ENCODE assay signal across 13 cellular contexts in the genomic region with DNA sequence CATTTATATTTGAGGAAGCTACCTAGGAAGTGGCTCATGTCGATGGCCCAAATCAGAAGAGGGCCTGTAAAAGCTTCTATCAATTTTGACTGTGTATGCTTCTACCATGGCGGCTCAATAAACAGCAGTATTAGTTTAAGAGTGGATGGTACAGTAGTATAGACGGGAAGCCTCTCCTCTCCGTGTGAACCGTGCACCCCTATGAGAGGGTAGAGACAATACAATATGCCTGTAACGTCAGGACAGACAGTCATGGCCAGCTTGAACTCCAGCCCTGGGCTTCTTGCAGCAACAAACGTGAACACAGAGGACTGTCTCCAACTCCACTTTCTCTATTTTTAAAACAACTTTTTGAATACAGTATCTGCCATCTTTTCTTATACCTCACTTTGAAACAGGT. TPM values are rescaled to one million over a fixed set of nuclear protein-coding genes. Genes with fewer than 3 reads are reported as not detected.
A peak's percentile ranks its signal among the peaks of the same experiment; 100 is the strongest.
DNase-seq lines count a peak whose midpoint lies in the region; ATAC-seq and TF ChIP-seq lines count a peak whose summit lies in the region.
"Had no signal": no experiment of that assay in that cellular context is flagged by ENCODE, and none has a peak within 500 bp of the region (broad histone marks: within the 10 kb centered on the region; RNA-seq: fewer than 3 reads in every experiment).

No MANE protein-coding gene starts in this region.

- H3K9me2 ChIP-seq in SU-DHL-6 (replicated peaks; ENCODE audit: insufficient read depth, low read length) = no peaks in the 10 kb centered on the region

- H3K27me3 ChIP-seq in SU-DHL-6 (ENCODE audit: low read length) (no peaks in the 10 kb centered on the region), endodermal cell (ENCODE audit: control insufficient read depth, insufficient read depth, low read length, poor library complexity, severe bottlenecking) (peaks cover 6% of the 10 kb centered on the region), upper lobe of left lung (no peaks in the 10 kb centered on the region)

- H3K79me2 ChIP-seq in SU-DHL-6 (ENCODE audit: insufficient read depth, low read length) = peaks cover 100% of the 10 kb centered on the region

- H3K9me3 ChIP-seq in SU-DHL-6 (ENCODE audit: insufficient read depth, low read length) (no peaks in the 10 kb centered on the region), endodermal cell (ENCODE audit: control insufficient read depth, low read length) (no peaks in the 10 kb centered on the region), upper lobe of left lung (no peaks in the 10 kb centered on the region)
- H3K9me3 ChIP-seq: tibial nerve had no signal

- TF ChIP-seq POLR2A in upper lobe of left lung (IDR thresholded peaks at IDR 0.05) = no peak

- WGBS in endodermal cell (ENCODE audit: insufficient coverage in 1 of 2, insufficient read length in 1 of 2), 2 experiments = 79 to 83% methylated on average over 7 of the region's 7 CpGs
- WGBS in upper lobe of left lung, 2 donors = 46 to 51% methylated on average over 7 of the region's 7 CpGs

- H3K27me3 Mint-ChIP-seq in activated T-cell treated with anti-CD3 and anti-CD28 coated beads, Interleukin-2, amount 50 U/mL, for 24 hours = no peaks in the 10 kb centered on the region
- peaks cover 5% of the 10 kb centered on the region for H3K27me3 Mint-ChIP-seq in endodermal cell (ENCODE audit: insufficient read depth)

- H3K36me3 Mint-ChIP-seq in activated T-cell treated with anti-CD3 and anti-CD28 coated beads, Interleukin-2, amount 50 U/mL, for 24 hours (ENCODE audit: low read depth) = peaks cover 96% of the 10 kb centered on the region
- no peaks in the 10 kb centered on the region for H3K36me3 Mint-ChIP-seq in endodermal cell (ENCODE audit: low read depth)

- H3F3A ChIP-seq in SU-DHL-6 (ENCODE audit: insufficient read depth) = peaks cover 72% of the 10 kb centered on the region

- DNase-seq in activated T-cell treated with anti-CD3 and anti-CD28 coated beads, Interleukin-2, amount 50 U/mL, for 24 hours = no peak
- no peak for DNase-seq in activated T-cell treated with anti-CD3 and anti-CD28 coated beads, Interleukin-2, amount 50 U/mL, for 1 hour
- no peak for DNase-seq in endodermal cell
- DNase-seq in upper lobe of left lung = no peak
- DNase-seq in NCI-H146 treated with DMSO at 0.1 percent for 48 hours (lab: John Stamatoyannopoulos, UW; ENCODE audit: unreplicated experiment) = no peak
- DNase-seq: DMS79 treated with DMSO at 0.1 percent for 48 hours, NCI-H1417 had no signal

- TF ChIP-seq CTCF in SU-DHL-6 (IDR thresholded peaks at IDR 0.05; ENCODE audit: insufficient read depth, low read length, poor library complexity, severe bottlenecking) (no peak), endodermal cell (conservative IDR thresholded peaks at IDR 0.05) (no peak), upper lobe of left lung (IDR thresholded peaks at IDR 0.05) (no peak)

- no peaks in the 10 kb centered on the region for H3K9me3 Mint-ChIP-seq in activated T-cell treated with anti-CD3 and anti-CD28 coated beads, Interleukin-2, amount 50 U/mL, for 24 hours
- no peaks in the 10 kb centered on the region for H3K9me3 Mint-ChIP-seq in endodermal cell

- H3K9ac ChIP-seq in SU-DHL-6 (ENCODE audit: low read length) = peak overlapping the region; percentile 72
- H3K9ac ChIP-seq in endodermal cell (ENCODE audit: extremely low read depth, low read length, poor library complexity, severe bottlenecking) = peak overlapping the region; percentile 4

- peaks cover 61% of the 10 kb centered on the region for H3K4me1 Mint-ChIP-seq in activated T-cell treated with anti-CD3 and anti-CD28 coated beads, Interleukin-2, amount 50 U/mL, for 24 hours (ENCODE audit: low read depth)
- H3K4me1 Mint-ChIP-seq in endodermal cell = peaks cover 19% of the 10 kb centered on the region

- H3K4me1 ChIP-seq in endodermal cell (ENCODE audit: control insufficient read depth, insufficient read depth, low read length) (peaks cover 5% of the 10 kb centered on the region), upper lobe of left lung (peaks cover 0 to 17% (median 15%) of the 10 kb centered on the region in 4 donors)
- H3K4me1 ChIP-seq: tibial nerve had no signal

- ATAC-seq in upper lobe of left lung (ENCODE audit: low FRiP score in 2 of 2) (no peak), HG03432 (IDR thresholded peaks at IDR 0.05; ENCODE audit: unreplicated experiment) (no peak), HG02798 (IDR thresholded peaks at IDR 0.05; ENCODE audit: poor library complexity, unreplicated experiment) (no peak)

- no peak for TF ChIP-seq EP300 in upper lobe of left lung (IDR thresholded peaks at IDR 0.05)

- H3K27ac Mint-ChIP-seq in activated T-cell treated with anti-CD3 and anti-CD28 coated beads, Interleukin-2, amount 50 U/mL, for 24 hours = peak overlapping the region; percentile 96
- H3K27ac Mint-ChIP-seq in endodermal cell = no peak overlapping the region

- peak overlapping the region; percentile 93 for H3K27ac ChIP-seq in SU-DHL-6 (ENCODE audit: low read depth, low read length)
- H3K27ac ChIP-seq in endodermal cell (ENCODE audit: low read depth, low read length) = no peak overlapping the region
- H3K27ac ChIP-seq in upper lobe of left lung = peak overlapping the region; percentile 13 to 52 (median 47)

- no peak overlapping the region for H2AFZ ChIP-seq in SU-DHL-6 (ENCODE audit: low read depth, low read length, severe bottlenecking)

- H4K20me1 ChIP-seq in SU-DHL-6 (ENCODE audit: low read depth, low read length) = no peaks in the 10 kb centered on the region

- peak overlapping the region; percentile 91 for H3K4me2 ChIP-seq in SU-DHL-6 (ENCODE audit: low read depth, low read length, poor library complexity, severe bottlenecking)

- H3K36me3 ChIP-seq in SU-DHL-6 (ENCODE audit: low read length) (no peaks in the 10 kb centered on the region), endodermal cell (ENCODE audit: control insufficient read depth, insufficient read depth, low read length) (no peaks in the 10 kb centered on the region), upper lobe of left lung (no peaks in the 10 kb centered on the region)
- H3K36me3 ChIP-seq: tibial nerve had no signal

- H3K4me3 ChIP-seq in SU-DHL-6 (ENCODE audit: insufficient read depth, low read length, poor library complexity, severe bottlenecking) = peak overlapping the region; percentile 81
- no peak overlapping the region for H3K4me3 ChIP-seq in endodermal cell (ENCODE audit: low read length)
- no peak overlapping the region for H3K4me3 ChIP-seq in upper lobe of left lung
- H3K4me3 ChIP-seq: tibial nerve had no signal

- H3K4me3 Mint-ChIP-seq in activated T-cell treated with anti-CD3 and anti-CD28 coated beads, Interleukin-2, amount 50 U/mL, for 24 hours = peak overlapping the region; percentile 88
- no peak overlapping the region for H3K4me3 Mint-ChIP-seq in endodermal cell

RNA-seq across cellular contexts. Expression of gene IKZF1, which starts 7.7 kb away (rescaled TPM):
- total RNA-seq in endodermal cell (under 1 TPM; 0.44 to 0.55 TPM), upper lobe of left lung (10 to 100 TPM; 33.8 to 65.1 (median 49.8) TPM)
- polyA plus RNA-seq in endodermal cell (2013, experiment 1 of 2) = 3.3 TPM
- 3.6 TPM for polyA plus RNA-seq in endodermal cell (2013, experiment 2 of 2)
- total RNA-seq: bronchial epithelial cell had no signal
- polyA plus RNA-seq: AG04450 had no signal

Comparison
In these comparisons a context has a peak if more than half of its experiments do, and no peak if none do; other contexts are left out.
1. RNA of gene IKZF1, which starts 7.7 kb away (total RNA-seq): 33.8 to 65.1 TPM in upper lobe of left lung; 0.44 to 0.55 TPM in endodermal cell; every median in the first group is over 10 times any median in the second.